Comparison of ENCODE assay signal across 18 cellular contexts in genomic region chr10:59018977-59019376, GRCh38.
DNase-seq lines count a peak whose midpoint lies in the region; ATAC-seq and TF ChIP-seq lines count a peak whose summit lies in the region.
"Had no signal": no experiment of that assay in that cellular context is flagged by ENCODE, and none has a peak within 500 bp of the region (broad histone marks: within the 10 kb centered on the region; RNA-seq: fewer than 3 reads in every experiment).

No MANE protein-coding gene starts in this region.

- no TSS peak for BruUV-seq in MCF 10A (replicated peaks; lab: Mats Ljungman, UMichigan)

- H3K27ac Mint-ChIP-seq in MCF 10A (ENCODE audit: low read depth, unreplicated experiment) (no peak overlapping the region), neural crest cell (ENCODE audit: unreplicated experiment) (peak overlapping the region; percentile 89)
- no peak overlapping the region for H3K27ac Mint-ChIP-seq in activated T-helper 2 cell treated with anti-CD3 and anti-CD28 coated beads, Interferon-gamma antibody, Interleukin-2, Interleukin-4, amounts not matched to agents 10 μg/mL and 5 μg/mL and 100 μg/mL, durations not matched to agents 14 hours and 24 hours and 36 hours
- H3K27ac Mint-ChIP-seq: CD14-positive monocyte, immature natural killer cell had no signal

- no peaks in the 10 kb centered on the region for H3K36me3 ChIP-seq in breast epithelium
- no peaks in the 10 kb centered on the region for H3K36me3 ChIP-seq in fibroblast of lung (ENCODE audit: control insufficient read depth, insufficient read depth, low read length)
- H3K36me3 ChIP-seq in upper lobe of right lung: no peaks in the 10 kb centered on the region
- no peaks in the 10 kb centered on the region for H3K36me3 ChIP-seq in effector memory CD4-positive, alpha-beta T cell (ENCODE audit: control insufficient read depth, insufficient read depth, low read length)
- H3K36me3 ChIP-seq: cardiac muscle cell, upper lobe of left lung had no signal

- H3K79me2 ChIP-seq in fibroblast of lung (ENCODE audit: control insufficient read depth, insufficient read depth, low read length): no peaks in the 10 kb centered on the region

- intact Hi-C loops in breast epithelium (cut with DNase I; ENCODE audit: low total_unique reads) (no loop called here), MCF 10A (cut with micrococcal nuclease) (no loop called here), upper lobe of right lung (cut with DNase I) (no loop called here)
- intact Hi-C loops in activated T-helper 2 cell treated with anti-CD3 and anti-CD28 coated beads, Interferon-gamma antibody, Interleukin-2, Interleukin-4, amounts not matched to agents 10 μg/mL and 5 μg/mL and 100 μg/mL, durations not matched to agents 14 hours and 24 hours and 36 hours (cut with micrococcal nuclease): no loop called here

- H4K20me1 ChIP-seq in fibroblast of lung (ENCODE audit: control insufficient read depth, extremely low read depth, insufficient read depth, low read length): no peaks in the 10 kb centered on the region

- TF ChIP-seq CTCF in breast epithelium (IDR thresholded peaks at IDR 0.05): no peak
- TF ChIP-seq CTCF in MCF 10A (IDR thresholded peaks at IDR 0.05; ENCODE audit: unreplicated experiment): no peak
- TF ChIP-seq CTCF in fibroblast of lung (conservative IDR thresholded peaks at IDR 0.05 in 1 of 2, IDR thresholded peaks at IDR 0.05 in 1 of 2; ENCODE audit: low read depth in 1 of 2, low read length in 2 of 2): no peak
- no peak for TF ChIP-seq CTCF in neural crest cell (conservative IDR thresholded peaks at IDR 0.05)
- TF ChIP-seq CTCF in upper lobe of right lung (IDR thresholded peaks at IDR 0.05): no peak
- TF ChIP-seq CTCF in GM20000 (IDR thresholded peaks at IDR 0.05; ENCODE audit: extremely low read depth, missing control alignments): no peak

- POLR2A ChIA-PET in MCF 10A (lab: Yijun Ruan, JAX): no interaction called here

- H3K9ac ChIP-seq in fibroblast of lung (ENCODE audit: insufficient read depth, low read length): no peak overlapping the region
- H3K9ac ChIP-seq: SK-N-SH had no signal

- H2AFZ ChIP-seq in fibroblast of lung (ENCODE audit: low read length): peak overlapping the region; percentile 66

- CTCF ChIA-PET in MCF 10A (lab: Yijun Ruan, JAX): no interaction called here

- H3K9me3 ChIP-seq in breast epithelium: no peaks in the 10 kb centered on the region
- no peaks in the 10 kb centered on the region for H3K9me3 ChIP-seq in fibroblast of lung (ENCODE audit: control insufficient read depth, insufficient read depth, low read depth, low read length)
- no peaks in the 10 kb centered on the region for H3K9me3 ChIP-seq in upper lobe of right lung
- no peaks in the 10 kb centered on the region for H3K9me3 ChIP-seq in effector memory CD4-positive, alpha-beta T cell (ENCODE audit: control insufficient read depth, low read length)
- H3K9me3 ChIP-seq: SK-N-SH, upper lobe of left lung had no signal

- peak overlapping the region; percentile 48 for H3K4me2 ChIP-seq in fibroblast of lung (ENCODE audit: extremely low read depth, insufficient read depth, low read length)
- H3K4me2 ChIP-seq: SK-N-SH had no signal

- no peak for ATAC-seq in upper lobe of right lung
- ATAC-seq: Panc1 had no signal

- H3K27me3 ChIP-seq in breast epithelium: no peaks in the 10 kb centered on the region
- no peaks in the 10 kb centered on the region for H3K27me3 ChIP-seq in fibroblast of lung (ENCODE audit: control insufficient read depth, insufficient read depth, low read length)
- H3K27me3 ChIP-seq in upper lobe of right lung: no peaks in the 10 kb centered on the region
- no peaks in the 10 kb centered on the region for H3K27me3 ChIP-seq in effector memory CD4-positive, alpha-beta T cell (replicated peaks; ENCODE audit: control insufficient read depth, insufficient read depth, low read length, poor library complexity, severe bottlenecking)
- H3K27me3 ChIP-seq: cardiac muscle cell, upper lobe of left lung had no signal

- H3K27me3 Mint-ChIP-seq in MCF 10A (ENCODE audit: insufficient read depth, unreplicated experiment) (peaks cover 16% of the 10 kb centered on the region), neural crest cell (ENCODE audit: low read depth) (no peaks in the 10 kb centered on the region)
- no peaks in the 10 kb centered on the region for H3K27me3 Mint-ChIP-seq in activated T-helper 2 cell treated with anti-CD3 and anti-CD28 coated beads, Interferon-gamma antibody, Interleukin-2, Interleukin-4, amounts not matched to agents 10 μg/mL and 5 μg/mL and 100 μg/mL, durations not matched to agents 14 hours and 24 hours and 36 hours (ENCODE audit: low read depth)

- H3K9me3 Mint-ChIP-seq in MCF 10A (ENCODE audit: unreplicated experiment): no peaks in the 10 kb centered on the region
- H3K9me3 Mint-ChIP-seq in neural crest cell: peaks cover 2% of the 10 kb centered on the region
- H3K9me3 Mint-ChIP-seq in activated T-helper 2 cell treated with anti-CD3 and anti-CD28 coated beads, Interferon-gamma antibody, Interleukin-2, Interleukin-4, amounts not matched to agents 10 μg/mL and 5 μg/mL and 100 μg/mL, durations not matched to agents 14 hours and 24 hours and 36 hours: no peaks in the 10 kb centered on the region

- peak overlapping the region; percentile 3 to 22 for H3K27ac ChIP-seq in breast epithelium
- H3K27ac ChIP-seq in fibroblast of lung (ENCODE audit: insufficient read depth, low read length): no peak overlapping the region
- no peak overlapping the region for H3K27ac ChIP-seq in upper lobe of right lung
- no peak overlapping the region for H3K27ac ChIP-seq in effector memory CD4-positive, alpha-beta T cell (ENCODE audit: insufficient read depth, low read length, poor library complexity, severe bottlenecking)
- H3K27ac ChIP-seq: cardiac muscle cell, upper lobe of left lung had no signal

- H3K4me3 Mint-ChIP-seq in MCF 10A (ENCODE audit: unreplicated experiment): no peak overlapping the region
- H3K4me3 Mint-ChIP-seq in neural crest cell: no peak overlapping the region
- no peak overlapping the region for H3K4me3 Mint-ChIP-seq in activated T-helper 2 cell treated with anti-CD3 and anti-CD28 coated beads, Interferon-gamma antibody, Interleukin-2, Interleukin-4, amounts not matched to agents 10 μg/mL and 5 μg/mL and 100 μg/mL, durations not matched to agents 14 hours and 24 hours and 36 hours (ENCODE audit: low read depth)
- H3K4me3 Mint-ChIP-seq: CD14-positive monocyte, immature natural killer cell had no signal

- no peak for TF ChIP-seq POLR2A in breast epithelium (IDR thresholded peaks at IDR 0.05)

- H3K4me1 Mint-ChIP-seq in MCF 10A (ENCODE audit: insufficient read depth, unreplicated experiment) (no peaks in the 10 kb centered on the region), neural crest cell (peaks cover 28% of the 10 kb centered on the region)
- H3K4me1 Mint-ChIP-seq in activated T-helper 2 cell treated with anti-CD3 and anti-CD28 coated beads, Interferon-gamma antibody, Interleukin-2, Interleukin-4, amounts not matched to agents 10 μg/mL and 5 μg/mL and 100 μg/mL, durations not matched to agents 14 hours and 24 hours and 36 hours (ENCODE audit: low read depth): no peaks in the 10 kb centered on the region
- H3K4me1 Mint-ChIP-seq: CD14-positive monocyte, immature natural killer cell had no signal

- H3K36me3 Mint-ChIP-seq in MCF 10A (ENCODE audit: insufficient read depth, unreplicated experiment): no peaks in the 10 kb centered on the region
- no peaks in the 10 kb centered on the region for H3K36me3 Mint-ChIP-seq in neural crest cell (ENCODE audit: low read depth)
- no peaks in the 10 kb centered on the region for H3K36me3 Mint-ChIP-seq in activated T-helper 2 cell treated with anti-CD3 and anti-CD28 coated beads, Interferon-gamma antibody, Interleukin-2, Interleukin-4, amounts not matched to agents 10 μg/mL and 5 μg/mL and 100 μg/mL, durations not matched to agents 14 hours and 24 hours and 36 hours (ENCODE audit: low read depth)
- H3K36me3 Mint-ChIP-seq: CD14-positive monocyte, immature natural killer cell had no signal

- H3K4me3 ChIP-seq in breast epithelium: peak overlapping the region in 2 of 3 donors; percentile 17 to 23
- H3K4me3 ChIP-seq in fibroblast of lung (replicated peaks in 1 of 4; ENCODE audit: control extremely low read depth in 1 of 4, insufficient read depth in 1 of 4, low read depth in 3 of 4, low read length in 4 of 4): peak overlapping the region in 1 of 4 experiments; percentile 32
- H3K4me3 ChIP-seq in upper lobe of right lung: peak overlapping the region; percentile 22
- H3K4me3 ChIP-seq in effector memory CD4-positive, alpha-beta T cell (ENCODE audit: insufficient read depth, low read depth, low read length, poor library complexity, severe bottlenecking): no peak overlapping the region
- H3K4me3 ChIP-seq: cardiac muscle cell had no signal

- H3K4me1 ChIP-seq in breast epithelium: no peaks in the 10 kb centered on the region
- no peaks in the 10 kb centered on the region for H3K4me1 ChIP-seq in fibroblast of lung (ENCODE audit: control insufficient read depth, extremely low read depth, insufficient read depth, low read length)
- H3K4me1 ChIP-seq in upper lobe of right lung: no peaks in the 10 kb centered on the region
- H3K4me1 ChIP-seq in effector memory CD4-positive, alpha-beta T cell (ENCODE audit: control insufficient read depth, insufficient read depth, low read length, poor library complexity, severe bottlenecking): no peaks in the 10 kb centered on the region
- H3K4me1 ChIP-seq: upper lobe of left lung had no signal

- DNase-seq in breast epithelium (ENCODE audit: low spot score in 2 of 2) (no peak), MCF 10A (ENCODE audit: unreplicated experiment) (no peak), fibroblast of lung (ENCODE audit: low read depth in 2 of 2) (no peak), neural crest cell (ENCODE audit: low read depth, low spot score) (no peak), upper lobe of right lung (no peak), GM20000 (ENCODE audit: low spot score) (no peak)
- DNase-seq in activated T-helper 2 cell treated with anti-CD3 and anti-CD28 coated beads, Interferon-gamma antibody, Interleukin-2, Interleukin-4, amounts not matched to agents 10 μg/mL and 5 μg/mL and 100 μg/mL, durations not matched to agents 14 hours and 24 hours and 36 hours (ENCODE audit: low spot score): no peak
- no peak for DNase-seq in effector memory CD4-positive, alpha-beta T cell
- DNase-seq: activated CD4-positive, alpha-beta T cell treated with anti-CD3 and anti-CD28 coated beads, Interleukin-2, amount 50 U/mL, for 1 hour; activated naive CD4-positive, alpha-beta T cell treated with anti-CD3 and anti-CD28 coated beads, Interleukin-2, amount 50 U/mL, for 16 hours; immature natural killer cell; NCI-H187 treated with DMSO at 0.1 percent for 48 hours; NCI-H526 treated with DMSO at 0.1 percent for 48 hours; SK-N-SH; upper lobe of left lung had no signal

Comparison
In these comparisons a context has a peak if more than half of its experiments do, and no peak if none do; other contexts are left out.
1. H3K27ac ChIP-seq: peak in breast epithelium (2 of 2); none in fibroblast of lung (single experiment), upper lobe of right lung (single experiment) and effector memory CD4-positive, alpha-beta T cell (single experiment).